ENCODE assay signal across 8 cellular contexts in genomic region chr19:4909897-4910593, GRCh38. TPM values are rescaled to one million over a fixed set of nuclear protein-coding genes. Genes with fewer than 3 reads are reported as not detected.
DNase-seq lines count a peak whose midpoint lies in the region; ATAC-seq, FAIRE-seq and TF ChIP-seq lines count a peak whose summit lies in the region.

No MANE protein-coding gene starts in this region.

- no peak overlapping the region for H2AK5ac ChIP-seq in neuronal stem cell (ENCODE audit: low read depth, low read length)

- no peak overlapping the region for H4K8ac ChIP-seq in neuronal stem cell (ENCODE audit: low read depth, low read length)

- intact Hi-C loops in HCT116 (cut with micrococcal nuclease), result loop anchor here (5.0 to 10.0 kb wide), 2 partner anchors 57 to 125 kb away; partner anchors contain the start of gene KDM4B

- no peak overlapping the region for H2BK12ac ChIP-seq in neuronal stem cell (ENCODE audit: low read length)

- CTCF ChIA-PET in HCT116 (lab: Charles Lee), result interaction anchor here (3.4 to 4.3 kb wide), 2 partner anchors 38 to 100 kb away, joined by 55 to 78 read pairs; no protein-coding TSS in a partner anchor

- TF ChIP-seq POLR2A in HCT116 (IDR thresholded peaks at IDR 0.05; ENCODE audit: borderline replicate concordance, extremely low read depth, insufficient read depth, insufficient read length), result no peak
- TF ChIP-seq POLR2A in NB4 (IDR thresholded peaks at IDR 0.05; ENCODE audit: extremely low read depth, insufficient read length), result no peak

- H3K4me2 ChIP-seq in DND-41 (ENCODE audit: insufficient read depth, low read length) (peak overlapping the region; percentile 95), HCT116 (ENCODE audit: low read length) (peak overlapping the region; percentile 100), neuronal stem cell (ENCODE audit: insufficient read depth, low read length, poor library complexity, severe bottlenecking) (peak overlapping the region; percentile 99)

- BruUV-seq in HCT116 (replicated peaks; lab: Mats Ljungman, UMichigan), result no TSS peak

- no peak for TF ChIP-seq RAD21 in HCT116 (IDR thresholded peaks at IDR 0.05; ENCODE audit: low read depth)

- peaks cover 6% of the 10 kb centered on the region for H3K79me1 ChIP-seq in neuronal stem cell (ENCODE audit: low read depth, low read length)

- H3K36me3 ChIP-seq in DND-41 (ENCODE audit: insufficient read depth, low read length) (peaks cover 48% of the 10 kb centered on the region), HCT116 (ENCODE audit: control insufficient read depth in 1 of 2, insufficient read depth in 2 of 2, low read length in 2 of 2) (peaks cover 0 to 28% of the 10 kb centered on the region in 2 experiments; a peak in 1 of 4 replicates), SJSA1 (peaks cover 55% of the 10 kb centered on the region), neuronal stem cell (replicated peaks in 1 of 2; ENCODE audit: control insufficient read depth in 2 of 2, insufficient read depth in 2 of 2, low read length in 2 of 2) (peaks cover 20 to 39% of the 10 kb centered on the region in 2 donors), stomach smooth muscle (ENCODE audit: control insufficient read depth in 2 of 2, insufficient read depth in 2 of 2, low read length in 2 of 2) (no peaks in the 10 kb centered on the region)

- H3K4me3 ChIP-seq in DND-41 (ENCODE audit: low read depth in 1 of 2, low read length in 2 of 2) (peak overlapping the region; percentile 29 to 61), HCT116 (replicated peaks in 1 of 2; ENCODE audit: low read depth in 1 of 2, low read length in 2 of 2) (peak overlapping the region; percentile 55 to 90), NB4 (ENCODE audit: low read depth, low read length) (peak overlapping the region; percentile 92), SJSA1 (peak overlapping the region; percentile 92), neuronal stem cell (ENCODE audit: low read length in 2 of 2) (peak overlapping the region; percentile 77 to 93), stomach smooth muscle (ENCODE audit: low read length in 2 of 2) (peak overlapping the region; percentile 52 to 70)

- H3K4me1 ChIP-seq in DND-41 (ENCODE audit: insufficient read depth, low read length) (peaks cover 51% of the 10 kb centered on the region), HCT116 (ENCODE audit: control insufficient read depth in 1 of 2, insufficient read depth in 2 of 2, low read length in 2 of 2) (peaks cover 50 to 60% of the 10 kb centered on the region in 2 experiments), SJSA1 (replicated peaks) (peaks cover 50% of the 10 kb centered on the region), neuronal stem cell (ENCODE audit: control insufficient read depth in 2 of 2, insufficient read depth in 1 of 2, low read depth in 1 of 2, low read length in 2 of 2) (peaks cover 17 to 18% of the 10 kb centered on the region in 2 donors), stomach smooth muscle (ENCODE audit: control insufficient read depth, insufficient read depth, low read length) (peaks cover 28% of the 10 kb centered on the region)

- TF ChIP-seq CTCF in DND-41 (IDR thresholded peaks at IDR 0.05; ENCODE audit: borderline replicate concordance, extremely low read depth, low read length, poor library complexity, severe bottlenecking) (no peak), HCT116 (IDR thresholded peaks at IDR 0.05 in 2 of 3, conservative IDR thresholded peaks at IDR 0.05 in 1 of 3; ENCODE audit: borderline replicate concordance in 1 of 3, insufficient read depth in 1 of 3, low read depth in 2 of 3, low read length in 2 of 3) (no peak), NB4 (IDR thresholded peaks at IDR 0.05; ENCODE audit: low read depth, low read length) (no peak)

- POLR2A ChIA-PET in HCT116 (lab: Charles Lee), result interaction anchor here (2.3 to 6.3 kb wide), 3 partner anchors 37 to 43 kb away, joined by 5 to 54 read pairs (median 12); partner anchors contain the start of gene PLIN3

- H3K9me3 ChIP-seq in DND-41 (ENCODE audit: insufficient read depth, low read length, severe bottlenecking) (no peaks in the 10 kb centered on the region), HCT116 (ENCODE audit: control insufficient read depth in 1 of 2, insufficient read depth in 1 of 2, low read depth in 1 of 2, low read length in 2 of 2) (no peaks in the 10 kb centered on the region), SJSA1 (replicated peaks) (peaks cover 3% of the 10 kb centered on the region; the same call in 1 of the 2 replicates), neuronal stem cell (replicated peaks in 1 of 2; ENCODE audit: control insufficient read depth in 2 of 2, insufficient read depth in 1 of 2, low read depth in 1 of 2, low read length in 2 of 2) (no peaks in the 10 kb centered on the region), stomach smooth muscle (ENCODE audit: control insufficient read depth in 2 of 2, low read length in 2 of 2) (no peaks in the 10 kb centered on the region)

- H3K9ac ChIP-seq in DND-41 (ENCODE audit: low read depth, low read length) (peak overlapping the region; percentile 92), HCT116 (ENCODE audit: low read length) (peak overlapping the region; percentile 98), neuronal stem cell (ENCODE audit: low read depth, low read length, poor library complexity) (peak overlapping the region; percentile 88), stomach smooth muscle (ENCODE audit: low read length in 2 of 2) (no peak overlapping the region)

- H2BK5ac ChIP-seq in neuronal stem cell (ENCODE audit: low read length), result peak overlapping the region; percentile 88

- H3K79me2 ChIP-seq in DND-41 (ENCODE audit: insufficient read depth, low read length) (peaks cover 52% of the 10 kb centered on the region), HCT116 (ENCODE audit: insufficient read depth, low read length) (peaks cover 48% of the 10 kb centered on the region)

- peak; percentile 97 for DNase-seq in DND-41
- DNase-seq in HCT116 (ENCODE audit: low read depth, low spot score), result peak; percentile 68
- peak; percentile 92 for DNase-seq in NB4 (ENCODE audit: low read depth)
- DNase-seq in SJSA1 (ENCODE audit: low read depth in 1 of 2, low spot score in 2 of 2), result peak; percentile 83 to 95
- peak; percentile 77 to 93 (median 86) for DNase-seq in activated naive CD4-positive, alpha-beta T cell (lab: John Stamatoyannopoulos, UW)
- DNase-seq in frontal cortex (ENCODE audit: low spot score in 2 of 2), result peak; percentile 97 to 98
- peak; percentile 93 for DNase-seq in neuronal stem cell (ENCODE audit: low spot score)

- no peak for FAIRE-seq in frontal cortex (lab: Jason Lieb, UNC)

- H4K91ac ChIP-seq in neuronal stem cell (ENCODE audit: low read depth, low read length, poor library complexity), result no peak overlapping the region

- H4K20me1 ChIP-seq in DND-41 (ENCODE audit: insufficient read depth, low read length), result peaks cover 48% of the 10 kb centered on the region
- peaks cover 7% of the 10 kb centered on the region; the same call in 1 of the 2 replicates for H4K20me1 ChIP-seq in HCT116 (ENCODE audit: insufficient read depth)

- H3K18ac ChIP-seq in neuronal stem cell (ENCODE audit: low read length), result peak overlapping the region; percentile 93

- no peak overlapping the region for H2BK120ac ChIP-seq in neuronal stem cell (ENCODE audit: low read depth, low read length)

- ATAC-seq in DND-41 (ENCODE audit: insufficient read depth, low read depth), result peak; percentile 82
- peak; percentile 74 for ATAC-seq in HCT116

- peak overlapping the region; percentile 88 for H3K27ac ChIP-seq in DND-41 (ENCODE audit: low read length)
- peak overlapping the region; percentile 98 for H3K27ac ChIP-seq in HCT116 (ENCODE audit: low read depth, low read length)
- peak overlapping the region; percentile 89 for H3K27ac ChIP-seq in SJSA1
- peak overlapping the region; percentile 69 for H3K27ac ChIP-seq in neuronal stem cell (replicated peaks; ENCODE audit: low read length)
- no peak overlapping the region for H3K27ac ChIP-seq in stomach smooth muscle (ENCODE audit: low read length)

- no peaks in the 10 kb centered on the region for H3K27me3 ChIP-seq in DND-41 (ENCODE audit: insufficient read depth, low read length, poor library complexity)
- no peaks in the 10 kb centered on the region for H3K27me3 ChIP-seq in HCT116 (ENCODE audit: insufficient read depth, low read length)
- no peaks in the 10 kb centered on the region for H3K27me3 ChIP-seq in SJSA1 (replicated peaks)
- no peaks in the 10 kb centered on the region for H3K27me3 ChIP-seq in neuronal stem cell (ENCODE audit: control insufficient read depth in 3 of 3, insufficient read depth in 3 of 3, low read depth in 1 of 3, low read length in 3 of 3)
- peaks cover 9 to 18% of the 10 kb centered on the region in 2 donors for H3K27me3 ChIP-seq in stomach smooth muscle (ENCODE audit: control insufficient read depth in 1 of 2, insufficient read depth in 2 of 2, low read length in 2 of 2)

- peak overlapping the region; percentile 70 for H2AFZ ChIP-seq in DND-41 (ENCODE audit: low read depth, low read length)
- no peak overlapping the region for H2AFZ ChIP-seq in HCT116 (ENCODE audit: low read depth, low read length, poor library complexity, severe bottlenecking)
- H2AFZ ChIP-seq in neuronal stem cell (ENCODE audit: low read length), result peak overlapping the region; percentile 97

- H3K4ac ChIP-seq in neuronal stem cell (ENCODE audit: low read length), result no peak overlapping the region

- H3K9me2 ChIP-seq in HCT116 (ENCODE audit: insufficient read depth), result no peaks in the 10 kb centered on the region

- no peak overlapping the region for H2BK15ac ChIP-seq in neuronal stem cell (ENCODE audit: low read length)

- H3K23ac ChIP-seq in neuronal stem cell (ENCODE audit: low read depth, low read length, poor library complexity), result peak overlapping the region; percentile 89

- no CpG with 5 or more reads among the region's 85 CpGs for WGBS in neuronal stem cell (ENCODE audit: extremely low coverage in 2 of 2, insufficient read length in 2 of 2, insufficient replicate concordance in 1 of 2), 2 donors

- H3K14ac ChIP-seq in neuronal stem cell (ENCODE audit: low read length), result no peak overlapping the region

- RAD21 ChIA-PET in HCT116 (lab: Charles Lee; ENCODE audit: low non-redundant PET in 1 of 2, low total read pairs in 2 of 2, uncharacterized antibody in 2 of 2, unreplicated experiment in 2 of 2), result no interaction called here

RNA-seq across cellular contexts. Expression of gene UHRF1, which starts 0.7 kb away (rescaled TPM):
- total RNA-seq in HCT116 (2021; ENCODE audit: unreplicated experiment), result 109 TPM
- polyA plus RNA-seq in HCT116 (2012), result 41.2 and 41.3 TPM in 2 replicates
- total RNA-seq in SJSA1 (2014; rRNA removed; shearing (Covaris generic)), result 65.8 and 85.8 TPM in 2 replicates
- total RNA-seq in frontal cortex, result 6.9 TPM
- 49.0 TPM for polyA plus RNA-seq in neuronal stem cell (2013, experiment 1 of 2)
- polyA plus RNA-seq in neuronal stem cell (2013, experiment 2 of 2), result 51.0 TPM

RNA-seq across cellular contexts. Expression of gene ARRDC5, which starts 7.3 kb away (rescaled TPM):
- not detected for total RNA-seq in HCT116 (2021; ENCODE audit: unreplicated experiment)
- not detected in 2 replicates for polyA plus RNA-seq in HCT116 (2012)
- total RNA-seq in SJSA1 (2014; rRNA removed; shearing (Covaris generic)), result not detected in 2 replicates
- not detected for total RNA-seq in frontal cortex
- polyA plus RNA-seq in neuronal stem cell (2013, experiment 1 of 2), result not detected
- polyA plus RNA-seq in neuronal stem cell (2013, experiment 2 of 2), result not detected

RNA-seq across cellular contexts. Expression of gene PLIN3, which starts 42.6 kb away (rescaled TPM):
- total RNA-seq in HCT116 (2021; ENCODE audit: unreplicated experiment), result 207 TPM
- 219 and 273 TPM in 2 replicates for polyA plus RNA-seq in HCT116 (2012)
- total RNA-seq in SJSA1 (2014; rRNA removed; shearing (Covaris generic)), result 178 and 210 TPM in 2 replicates
- 6.9 TPM for total RNA-seq in frontal cortex
- 47.6 TPM for polyA plus RNA-seq in neuronal stem cell (2013, experiment 1 of 2)
- polyA plus RNA-seq in neuronal stem cell (2013, experiment 2 of 2), result 49.5 TPM

RNA-seq across cellular contexts. Expression of gene KDM4B, which starts 58.9 kb away (rescaled TPM):
- total RNA-seq in HCT116 (2021; ENCODE audit: unreplicated experiment) (35.9 TPM), frontal cortex (24.5 TPM)
- 27.3 and 29.2 TPM in 2 replicates for polyA plus RNA-seq in HCT116 (2012)
- 9.1 and 12.8 TPM in 2 replicates for total RNA-seq in SJSA1 (2014; rRNA removed; shearing (Covaris generic))
- 17.8 TPM for polyA plus RNA-seq in neuronal stem cell (2013, experiment 1 of 2)
- polyA plus RNA-seq in neuronal stem cell (2013, experiment 2 of 2), result 18.4 TPM

Comparison
In these comparisons a context has a peak if more than half of its experiments do, and no peak if none do; other contexts are left out.
1. H3K9ac ChIP-seq: peak in DND-41 (single experiment), HCT116 (single experiment) and neuronal stem cell (single experiment); none in stomach smooth muscle (0 of 2).
2. RNA of gene PLIN3, which starts 42.6 kb away (total RNA-seq): 178 to 210 TPM in SJSA1 and 207 TPM in HCT116 (single experiment); 6.9 TPM in frontal cortex (single experiment); every median in the first group is over 10 times any median in the second.
3. Peak in every context shown above with its lines, with median percentiles within 50 percentile points of each other: DNase-seq, H3K4me2 ChIP-seq and H3K4me3 ChIP-seq.